ENCODE assay signal across 28 cellular contexts in genomic region chr15:55420171-55420871, GRCh38. TPM values are rescaled to one million over a fixed set of nuclear protein-coding genes. Genes with fewer than 3 reads are reported as not detected.
"Had no signal": no experiment of that assay in that cellular context is flagged by ENCODE, and none has a peak within 500 bp of the region (broad histone marks: within the 10 kb centered on the region; RNA-seq: fewer than 3 reads in every experiment).

No MANE protein-coding gene starts in this region.

- H3K4me1 Mint-ChIP-seq: activated B cell treated with CpG ODN at 0.5 μM for 24 hours; natural killer cell; neural progenitor cell; stimulated activated memory B cell treated with anti-CD40 and anti-IgM and Interleukin-4, amounts not matched to agents 10 μg/mL and 1 μg/mL and 100 μg/mL, for 72 hours; stimulated activated naive CD8-positive, alpha-beta T cell treated with anti-CD3 and anti-CD28 coated beads, Interleukin-15, amount 100 ng/mL, for 72 hours had no signal

- H3K27me3 Mint-ChIP-seq: activated B cell treated with CpG ODN at 0.5 μM for 24 hours; activated CD8-positive, alpha-beta T cell treated with anti-CD3 and anti-CD28 coated beads for 36 hours; stimulated activated memory B cell treated with anti-CD40 and anti-IgM and Interleukin-4, amounts not matched to agents 10 μg/mL and 1 μg/mL and 100 μg/mL, for 72 hours; stimulated activated naive CD8-positive, alpha-beta T cell treated with anti-CD3 and anti-CD28 coated beads, Interleukin-15, amount 100 ng/mL, for 72 hours had no signal

- H3K36me3 Mint-ChIP-seq: activated naive CD4-positive, alpha-beta T cell treated with anti-CD3 and anti-CD28 coated beads, Interleukin-2, amount 50 U/mL, for 72 hours; natural killer cell; stimulated activated memory B cell treated with anti-CD40 and anti-IgM and Interleukin-4, amounts not matched to agents 10 μg/mL and 1 μg/mL and 100 μg/mL, for 72 hours had no signal

- H3K4me3 Mint-ChIP-seq: activated B cell treated with CpG ODN at 0.5 μM for 24 hours; activated CD8-positive, alpha-beta T cell treated with anti-CD3 and anti-CD28 coated beads for 36 hours; activated T-cell treated with anti-CD3 and anti-CD28 coated beads, Interleukin-2, amount 50 U/mL, for 4 hours; natural killer cell; neural progenitor cell; stimulated activated memory B cell treated with anti-CD40 and anti-IgM and Interleukin-4, amounts not matched to agents 10 μg/mL and 1 μg/mL and 100 μg/mL, for 72 hours; stimulated activated naive CD8-positive, alpha-beta T cell treated with anti-CD3 and anti-CD28 coated beads, Interleukin-15, amount 100 ng/mL, for 72 hours had no signal

- H3K27ac Mint-ChIP-seq: activated B cell treated with CpG ODN at 0.5 μM for 24 hours; activated CD8-positive, alpha-beta T cell treated with anti-CD3 and anti-CD28 coated beads for 36 hours; activated naive CD4-positive, alpha-beta T cell treated with anti-CD3 and anti-CD28 coated beads, Interleukin-2, amount 50 U/mL, for 72 hours; natural killer cell; neural progenitor cell; stimulated activated memory B cell treated with anti-CD40 and anti-IgM and Interleukin-4, amounts not matched to agents 10 μg/mL and 1 μg/mL and 100 μg/mL, for 72 hours; stimulated activated naive CD8-positive, alpha-beta T cell treated with anti-CD3 and anti-CD28 coated beads, Interleukin-15, amount 100 ng/mL, for 72 hours had no signal

- H3K9me3 Mint-ChIP-seq: activated B cell treated with CpG ODN at 0.5 μM for 24 hours; activated CD8-positive, alpha-beta T cell treated with anti-CD3 and anti-CD28 coated beads for 36 hours; activated naive CD4-positive, alpha-beta T cell treated with anti-CD3 and anti-CD28 coated beads, Interleukin-2, amount 50 U/mL, for 72 hours; activated T-cell treated with anti-CD3 and anti-CD28 coated beads, Interleukin-2, amount 50 U/mL, for 4 hours; natural killer cell; stimulated activated memory B cell treated with anti-CD40 and anti-IgM and Interleukin-4, amounts not matched to agents 10 μg/mL and 1 μg/mL and 100 μg/mL, for 72 hours; stimulated activated naive CD8-positive, alpha-beta T cell treated with anti-CD3 and anti-CD28 coated beads, Interleukin-15, amount 100 ng/mL, for 72 hours had no signal

- DNase-seq: activated B cell treated with CpG ODN at 0.5 μM for 24 hours; activated CD4-positive, alpha-beta T cell treated with anti-CD3 and anti-CD28 coated beads, Interleukin-2, amount 50 U/mL, for 1 hour; activated CD8-positive, alpha-beta T cell treated with anti-CD3 and anti-CD28 coated beads for 36 hours; activated naive CD4-positive, alpha-beta T cell; activated T-cell treated with anti-CD3 and anti-CD28 coated beads, Interleukin-2, amount 50 U/mL, for 4 hours; aorta; body of pancreas; cerebellar nuclear complex; dorsolateral prefrontal cortex; effector memory CD4-positive, alpha-beta T cell; left lung; lower lobe of right lung; mesenchymal stem cell; natural killer cell; occipital lobe; psoas muscle; sigmoid colon; small intestine; stimulated activated CD4-positive, alpha-beta T cell treated with anti-CD3 and anti-CD28 coated beads, Interleukin-4, amount 100 ng/mL, for 4 hours; stimulated activated CD8-positive, alpha-beta memory T cell treated with anti-CD3 and anti-CD28 coated beads, Interleukin-4, amount 100 ng/mL, for 48 hours; stimulated activated naive CD8-positive, alpha-beta T cell treated with anti-CD3 and anti-CD28 coated beads, Interleukin-15, amount 100 ng/mL, for 72 hours; thyroid gland; upper lobe of left lung had no signal

- FAIRE-seq: frontal cortex, small intestine had no signal

- ATAC-seq: activated CD8-positive, alpha-beta T cell treated with anti-CD3 and anti-CD28 coated beads for 36 hours; activated naive CD4-positive, alpha-beta T cell treated with anti-CD3 and anti-CD28 coated beads, Interleukin-2, amount 50 U/mL, for 72 hours; activated T-cell treated with anti-CD3 and anti-CD28 coated beads, Interleukin-2, amount 50 U/mL, for 4 hours; body of pancreas; left lung; lower lobe of right lung; natural killer cell; psoas muscle; stimulated activated memory B cell treated with anti-CD40 and anti-IgM and Interleukin-4, amounts not matched to agents 10 μg/mL and 1 μg/mL and 100 μg/mL, for 72 hours; stimulated activated naive CD8-positive, alpha-beta T cell treated with anti-CD3 and anti-CD28 coated beads, Interleukin-15, amount 100 ng/mL, for 72 hours had no signal

RNA-seq across cellular contexts. Expression of gene PIERCE2, which starts 12.0 kb away (rescaled TPM):
- total RNA-seq: activated CD8-positive, alpha-beta T cell treated with anti-CD3 and anti-CD28 coated beads for 36 hours; activated naive CD4-positive, alpha-beta T cell treated with anti-CD3 and anti-CD28 coated beads, Interleukin-2, amount 50 U/mL, for 72 hours; vagina had no signal
